Comparison of ENCODE assay signal across 25 cellular contexts in the genomic region with DNA sequence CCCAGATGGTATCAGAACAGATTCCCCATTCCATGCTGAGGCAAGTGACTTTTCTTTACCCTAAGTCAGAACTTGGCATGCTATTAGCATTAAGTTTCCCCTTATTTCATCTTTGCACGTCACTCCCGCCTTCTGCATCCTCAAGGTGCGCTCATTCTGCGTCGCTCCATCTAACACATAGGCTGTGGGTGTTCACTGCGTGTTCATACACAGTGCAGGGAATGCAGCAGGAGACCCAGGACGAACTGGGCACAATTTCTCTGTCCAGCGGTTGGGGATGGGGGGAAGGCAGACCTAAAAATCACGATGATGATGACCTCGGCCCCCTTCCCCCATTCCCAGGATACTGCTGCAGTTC. TPM values are rescaled to one million over a fixed set of nuclear protein-coding genes. Genes with fewer than 3 reads are reported as not detected.
"Had no signal": no experiment of that assay in that cellular context is flagged by ENCODE, and none has a peak within 500 bp of the region (broad histone marks: within the 10 kb centered on the region; RNA-seq: fewer than 3 reads in every experiment).

No MANE protein-coding gene starts in this region.

- DNase-seq: dermis blood vessel endothelial cell; effector CD4-positive, alpha-beta T cell; effector memory CD4-positive, alpha-beta T cell; erythroblast; esophagus squamous epithelium; foreskin fibroblast; foreskin melanocyte; glutamatergic neuron; heart left ventricle; hippocampal formation; left cardiac atrium; left ventricle myocardium superior; lower lobe of right lung; mesenchymal stem cell; mucosa of descending colon had no signal

- H3K4me3 ChIP-seq: coronary artery, dorsolateral prefrontal cortex, esophagus squamous epithelium, gastrocnemius medialis, heart left ventricle, left lung, lower lobe of right lung, mucosa of descending colon had no signal

- H3K4me1 Mint-ChIP-seq: mesothelial cell of epicardium had no signal

- H3K27ac ChIP-seq: coronary artery, epithelial cell of prostate, esophagus squamous epithelium, heart left ventricle, left lung, lower lobe of right lung had no signal

- H3K9me3 Mint-ChIP-seq: mesothelial cell of epicardium had no signal

- H3K9me3 ChIP-seq: esophagus squamous epithelium, gastrocnemius medialis, heart left ventricle, left lung, lower lobe of right lung, mucosa of descending colon had no signal

- H3K4me1 ChIP-seq: left lung had no signal

- H3K27ac Mint-ChIP-seq: mesothelial cell of epicardium had no signal

- H3K36me3 ChIP-seq: gastrocnemius medialis had no signal

- ATAC-seq: esophagus mucosa, heart left ventricle, left cardiac atrium, left lung, left ventricle myocardium superior, lower lobe of right lung, mucosa of descending colon had no signal

- H3K4me3 Mint-ChIP-seq: mesothelial cell of epicardium had no signal

- H3K27me3 ChIP-seq: dorsolateral prefrontal cortex had no signal

RNA-seq across cellular contexts. Expression of gene ACR, which starts 19.7 kb away (rescaled TPM):
- total RNA-seq: cerebellum, esophagus squamous epithelium, gastrocnemius medialis, kidney epithelial cell, left ventricle myocardium superior had no signal
- polyA plus RNA-seq: keratinocyte had no signal
